16 cellular contexts compared by ENCODE assay signal in the genomic region with DNA sequence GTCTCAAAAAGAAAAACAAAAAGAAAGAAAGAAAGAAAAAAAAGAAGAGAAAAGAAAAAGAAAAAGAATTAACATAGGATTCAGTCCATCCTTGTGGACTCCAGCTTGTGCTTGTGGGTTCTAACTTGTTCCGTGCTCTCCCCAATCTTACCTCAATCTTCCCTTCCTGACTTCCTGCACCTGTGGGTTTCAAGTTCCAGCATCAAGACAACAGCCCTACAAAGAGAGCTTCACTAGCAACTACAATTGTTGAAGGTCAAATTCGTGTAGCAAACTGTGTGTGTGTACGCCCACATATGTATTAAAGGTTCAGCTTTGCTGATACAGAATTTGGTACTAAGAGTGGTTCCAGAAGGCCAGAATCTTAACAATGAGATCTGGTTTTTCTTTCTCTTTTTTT. TPM values are rescaled to one million over a fixed set of nuclear protein-coding genes. Genes with fewer than 3 reads are reported as not detected.
"Had no signal": no experiment of that assay in that cellular context is flagged by ENCODE, and none has a peak within 500 bp of the region (broad histone marks: within the 10 kb centered on the region; RNA-seq: fewer than 3 reads in every experiment).

No MANE protein-coding gene starts in this region.

- ATAC-seq: activated T-cell treated with anti-CD3 and anti-CD28 coated beads, Interleukin-2, amount 50 U/mL, for 72 hours; left ventricle myocardium superior; natural killer cell treated with Interleukin-12 subunit alpha and Interleukin-12 subunit beta and Interleukin-15 and Interleukin-18, amount 100 ng/mL, for 72 hours; stimulated activated memory B cell treated with anti-CD40 and anti-IgM and Interleukin-4, amounts not matched to agents 10 μg/mL and 1 μg/mL and 100 μg/mL, for 72 hours had no signal

- H3K27me3 Mint-ChIP-seq: memory B cell; natural killer cell treated with Interleukin-12 subunit alpha and Interleukin-12 subunit beta and Interleukin-15 and Interleukin-18, amount 100 ng/mL, for 72 hours; stimulated activated memory B cell treated with anti-CD40 and anti-IgM and Interleukin-4, amounts not matched to agents 10 μg/mL and 1 μg/mL and 100 μg/mL, for 72 hours had no signal

- H3K4me3 Mint-ChIP-seq: activated T-cell treated with anti-CD3 and anti-CD28 coated beads, Interleukin-2, amount 50 U/mL, for 72 hours; memory B cell; natural killer cell treated with Interleukin-12 subunit alpha and Interleukin-12 subunit beta and Interleukin-15 and Interleukin-18, amount 100 ng/mL, for 72 hours; stimulated activated memory B cell treated with anti-CD40 and anti-IgM and Interleukin-4, amounts not matched to agents 10 μg/mL and 1 μg/mL and 100 μg/mL, for 72 hours had no signal

- H3K36me3 Mint-ChIP-seq: natural killer cell treated with Interleukin-12 subunit alpha and Interleukin-12 subunit beta and Interleukin-15 and Interleukin-18, amount 100 ng/mL, for 72 hours; stimulated activated memory B cell treated with anti-CD40 and anti-IgM and Interleukin-4, amounts not matched to agents 10 μg/mL and 1 μg/mL and 100 μg/mL, for 72 hours had no signal

- DNase-seq: activated CD4-positive, alpha-beta T cell treated with anti-CD3 and anti-CD28 coated beads, Interleukin-2, amount 50 U/mL, for 4 hours; activated T-cell treated with anti-CD3 and anti-CD28 coated beads, Interleukin-2, amount 50 U/mL, for 72 hours; amniotic stem cell; kidney; left ventricle myocardium superior; stimulated activated CD4-positive, alpha-beta T cell treated with anti-CD3 and anti-CD28 coated beads, Interleukin-2, amount 100 ng/mL, for 48 hours; tibial artery had no signal

- H3K27ac Mint-ChIP-seq: activated T-cell treated with anti-CD3 and anti-CD28 coated beads, Interleukin-2, amount 50 U/mL, for 72 hours; memory B cell; natural killer cell treated with Interleukin-12 subunit alpha and Interleukin-12 subunit beta and Interleukin-15 and Interleukin-18, amount 100 ng/mL, for 72 hours; stimulated activated memory B cell treated with anti-CD40 and anti-IgM and Interleukin-4, amounts not matched to agents 10 μg/mL and 1 μg/mL and 100 μg/mL, for 72 hours had no signal

- H3K4me3 ChIP-seq: hepatocyte, tibial artery had no signal

RNA-seq across cellular contexts. Expression of a gene that starts 36.8 kb away (rescaled TPM):
- total RNA-seq: cardiac septum; left ventricle myocardium superior; mucosa of gallbladder; natural killer cell treated with Interleukin-12 subunit alpha and Interleukin-12 subunit beta and Interleukin-15 and Interleukin-18, amount 100 ng/mL, for 72 hours had no signal

RNA-seq across cellular contexts. Expression of a gene that starts 41.2 kb away (rescaled TPM):
- total RNA-seq: natural killer cell treated with Interleukin-12 subunit alpha and Interleukin-12 subunit beta and Interleukin-15 and Interleukin-18, amount 100 ng/mL, for 72 hours had no signal

RNA-seq across cellular contexts. Expression of a gene that starts 45.0 kb away (rescaled TPM):
- total RNA-seq: natural killer cell treated with Interleukin-12 subunit alpha and Interleukin-12 subunit beta and Interleukin-15 and Interleukin-18, amount 100 ng/mL, for 72 hours had no signal

RNA-seq across cellular contexts. Expression of a gene that starts 48.7 kb away (rescaled TPM):
- total RNA-seq: activated T-cell treated with anti-CD3 and anti-CD28 coated beads, Interleukin-2, amount 50 U/mL, for 72 hours; cardiac septum; hepatocyte; kidney; left ventricle myocardium superior; mucosa of gallbladder; natural killer cell treated with Interleukin-12 subunit alpha and Interleukin-12 subunit beta and Interleukin-15 and Interleukin-18, amount 100 ng/mL, for 72 hours; posterior vena cava; skeletal muscle tissue; subcutaneous adipose tissue had no signal
- polyA plus RNA-seq: hepatocyte had no signal
